ENCODE assay signal across 22 cellular contexts in genomic region chr11:84056696-84057095, GRCh38.
"Had no signal": no experiment of that assay in that cellular context is flagged by ENCODE, and none has a peak within 500 bp of the region (broad histone marks: within the 10 kb centered on the region; RNA-seq: fewer than 3 reads in every experiment).

No MANE protein-coding gene starts in this region.

- DNase-seq: activated CD4-positive, alpha-beta T cell treated with anti-CD3 and anti-CD28 coated beads, Interleukin-2, amount 50 U/mL, for 4 hours; activated effector memory CD4-positive, alpha-beta T cell treated with anti-CD3 and anti-CD28 coated beads, Interleukin-2, amount 50 U/mL, for 16 hours; activated T-cell treated with anti-CD3 and anti-CD28 coated beads, Interleukin-2, amount 50 U/mL, for 72 hours; effector CD8-positive, alpha-beta T cell; foreskin keratinocyte; glutamatergic neuron; hippocampal formation; islet precursor cell; left ventricle myocardium inferior; mammary epithelial cell; right cardiac atrium; small intestine; stimulated activated CD4-positive, alpha-beta T cell treated with anti-CD3 and anti-CD28 coated beads, Interleukin-4, amount 100 ng/mL, for 1 hour; stimulated activated naive CD8-positive, alpha-beta T cell treated with anti-CD3 and anti-CD28 coated beads, Interleukin-15, amount 100 ng/mL, for 72 hours; SW 1271; T-helper 2 cell had no signal

- H3K36me3 Mint-ChIP-seq: activated naive CD4-positive, alpha-beta T cell treated with anti-CD3 and anti-CD28 coated beads, Interleukin-2, amount 50 U/mL, for 24 hours; neural progenitor cell; type B pancreatic cell had no signal

- H3K27me3 ChIP-seq: cardiac muscle cell, foreskin keratinocyte, neural progenitor cell had no signal

- ATAC-seq: activated T-cell treated with anti-CD3 and anti-CD28 coated beads, Interleukin-2, amount 50 U/mL, for 72 hours; foreskin keratinocyte; right cardiac atrium; stimulated activated naive CD8-positive, alpha-beta T cell treated with anti-CD3 and anti-CD28 coated beads, Interleukin-15, amount 100 ng/mL, for 72 hours had no signal

- H3K4me3 ChIP-seq: cardiac muscle cell, left ventricle myocardium inferior, neural progenitor cell, prostate gland had no signal

- H3K27ac Mint-ChIP-seq: activated naive CD4-positive, alpha-beta T cell treated with anti-CD3 and anti-CD28 coated beads, Interleukin-2, amount 50 U/mL, for 24 hours; activated T-cell treated with anti-CD3 and anti-CD28 coated beads, Interleukin-2, amount 50 U/mL, for 72 hours; dendritic cell treated with granulocyte-macrophage colony-stimulating factor and Interleukin-4, amounts not matched to agents 40 ng/mL and 50 ng/mL, for 4 days; neural progenitor cell; stimulated activated naive CD8-positive, alpha-beta T cell treated with anti-CD3 and anti-CD28 coated beads, Interleukin-15, amount 100 ng/mL, for 72 hours; type B pancreatic cell had no signal

- H3K27me3 Mint-ChIP-seq: activated naive CD4-positive, alpha-beta T cell treated with anti-CD3 and anti-CD28 coated beads, Interleukin-2, amount 50 U/mL, for 24 hours; dendritic cell treated with granulocyte-macrophage colony-stimulating factor and Interleukin-4, amounts not matched to agents 40 ng/mL and 50 ng/mL, for 4 days; stimulated activated naive CD8-positive, alpha-beta T cell treated with anti-CD3 and anti-CD28 coated beads, Interleukin-15, amount 100 ng/mL, for 72 hours; type B pancreatic cell had no signal

- H3K9me3 Mint-ChIP-seq: neural progenitor cell, type B pancreatic cell had no signal

- H3K4me1 Mint-ChIP-seq: activated naive CD4-positive, alpha-beta T cell treated with anti-CD3 and anti-CD28 coated beads, Interleukin-2, amount 50 U/mL, for 24 hours; stimulated activated naive CD8-positive, alpha-beta T cell treated with anti-CD3 and anti-CD28 coated beads, Interleukin-15, amount 100 ng/mL, for 72 hours had no signal

- H3K36me3 ChIP-seq: cardiac muscle cell, left ventricle myocardium inferior, neural progenitor cell, prostate gland had no signal

- H3K4me3 Mint-ChIP-seq: activated naive CD4-positive, alpha-beta T cell treated with anti-CD3 and anti-CD28 coated beads, Interleukin-2, amount 50 U/mL, for 24 hours; activated T-cell treated with anti-CD3 and anti-CD28 coated beads, Interleukin-2, amount 50 U/mL, for 72 hours; dendritic cell treated with granulocyte-macrophage colony-stimulating factor and Interleukin-4, amounts not matched to agents 40 ng/mL and 50 ng/mL, for 4 days; neural progenitor cell; stimulated activated naive CD8-positive, alpha-beta T cell treated with anti-CD3 and anti-CD28 coated beads, Interleukin-15, amount 100 ng/mL, for 72 hours; type B pancreatic cell had no signal
